ENCODE assay signal across 8 cellular contexts in the genomic region with DNA sequence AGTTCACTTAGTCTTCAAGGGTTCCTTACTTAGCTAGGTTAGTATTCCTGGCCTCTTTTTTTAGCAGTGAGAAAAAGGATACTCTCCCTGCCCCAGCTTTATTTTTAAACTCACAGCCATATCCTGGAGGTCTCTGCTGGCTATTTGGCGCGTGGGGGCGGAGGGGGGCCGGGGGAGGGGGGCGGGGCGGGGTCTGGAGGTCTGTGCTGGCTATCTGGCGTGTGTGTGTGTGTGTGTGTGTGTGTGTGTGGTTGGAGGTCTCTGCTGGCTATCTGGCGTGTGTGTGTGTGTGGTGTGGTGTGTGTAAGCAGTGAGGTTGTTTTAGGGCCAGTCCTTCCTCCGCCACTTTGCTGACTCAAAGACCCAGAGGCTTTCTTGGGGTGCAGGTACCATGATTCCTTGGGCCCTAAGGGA. TPM values are rescaled to one million over a fixed set of nuclear protein-coding genes. Genes with fewer than 3 reads are reported as not detected.
DNase-seq lines count a peak whose midpoint lies in the region; ATAC-seq and TF ChIP-seq lines count a peak whose summit lies in the region.

No MANE protein-coding gene starts in this region.

- WGBS in gastroesophageal sphincter (ENCODE audit: low coverage in 1 of 2), 2 donors, result 9% methylated on average over 3 of the region's 9 CpGs; no CpG with 5 or more reads in 1 of the 2 donors
- WGBS in prostate gland, result 8% methylated on average over 6 of the region's 9 CpGs

- peaks cover 32% of the 10 kb centered on the region for H3K27me3 Mint-ChIP-seq in T-helper 17 cell

- no peak for DNase-seq in T-helper 17 cell
- no peak for DNase-seq in prostate gland (ENCODE audit: low spot score)
- DNase-seq in NCI-H2196 (lab: John Stamatoyannopoulos, UW; ENCODE audit: unreplicated experiment), result no peak
- no peak for DNase-seq in NCI-H2107 treated with DMSO at 0.1 percent for 48 hours (lab: John Stamatoyannopoulos, UW; ENCODE audit: unreplicated experiment)
- no peak for DNase-seq in stimulated activated CD4-positive, alpha-beta T cell treated with anti-CD3 and anti-CD28 coated beads, Interleukin-15, amount 100 ng/mL, for 24 hours

- TF ChIP-seq EP300 in gastroesophageal sphincter (IDR thresholded peaks at IDR 0.05), result no peak

- H3K9me3 ChIP-seq in T-helper 17 cell (ENCODE audit: control insufficient read depth, low read length, poor library complexity, severe bottlenecking) (no peaks in the 10 kb centered on the region), gastroesophageal sphincter (no peaks in the 10 kb centered on the region), prostate gland (no peaks in the 10 kb centered on the region)

- no peak for TF ChIP-seq CTCF in gastroesophageal sphincter (IDR thresholded peaks at IDR 0.05)
- no peak for TF ChIP-seq CTCF in prostate gland (IDR thresholded peaks at IDR 0.05)

- H3K36me3 Mint-ChIP-seq in T-helper 17 cell (ENCODE audit: low read depth), result peaks cover 2% of the 10 kb centered on the region

- H3K4me3 ChIP-seq in gastroesophageal sphincter, result peak overlapping the region; percentile 29 to 52
- H3K4me3 ChIP-seq in prostate gland, result peak overlapping the region; percentile 10 to 24

- intact Hi-C loops in prostate gland (cut with DNase I), result no loop called here

- ATAC-seq in GM19035 (IDR thresholded peaks at IDR 0.05; ENCODE audit: unreplicated experiment), result peak; percentile 22
- ATAC-seq in T-helper 17 cell, result no peak
- ATAC-seq in gastroesophageal sphincter, result peak; percentile 3
- ATAC-seq in GM19467 (IDR thresholded peaks at IDR 0.05; ENCODE audit: unreplicated experiment), result no peak

- H3K36me3 ChIP-seq in gastroesophageal sphincter (no peaks in the 10 kb centered on the region), prostate gland (no peaks in the 10 kb centered on the region)

- H3K27ac ChIP-seq in gastroesophageal sphincter (peak overlapping the region in 3 of 4 donors; percentile 68 to 79 (median 69)), prostate gland (no peak overlapping the region)

- no peaks in the 10 kb centered on the region for H3K27me3 ChIP-seq in gastroesophageal sphincter
- no peaks in the 10 kb centered on the region for H3K27me3 ChIP-seq in prostate gland (replicated peaks; ENCODE audit: insufficient read depth)

- peak overlapping the region; percentile 15 for H3K4me3 Mint-ChIP-seq in T-helper 17 cell

- no peaks in the 10 kb centered on the region for H3K4me1 Mint-ChIP-seq in T-helper 17 cell

- no peak for TF ChIP-seq POLR2A in gastroesophageal sphincter (IDR thresholded peaks at IDR 0.05)
- no peak for TF ChIP-seq POLR2A in prostate gland (IDR thresholded peaks at IDR 0.05)

- H3K4me1 ChIP-seq in gastroesophageal sphincter, result peaks cover 0 to 18% (median 0%) of the 10 kb centered on the region in 3 donors
- no peaks in the 10 kb centered on the region for H3K4me1 ChIP-seq in prostate gland (replicated peaks)

- no peak overlapping the region for H3K27ac Mint-ChIP-seq in T-helper 17 cell

RNA-seq across cellular contexts. Expression of a gene that starts 0.6 kb away (rescaled TPM):
- total RNA-seq in T-helper 17 cell (1 to 10 TPM in 1 of 2 donors, not detected in 1; 3.8 TPM), gastroesophageal sphincter (1 to 10 TPM in 1 of 4 donors, under 1 TPM in 1, not detected in 2; 0.54 to 2.7 TPM), prostate gland (10 to 100 TPM in 1 of 2 donors, not detected in 1; 12.5 TPM)

Comparison
In these comparisons a context has a peak if more than half of its experiments do, and no peak if none do; other contexts are left out.
1. ATAC-seq: peak in GM19035 (single experiment) and gastroesophageal sphincter (single experiment); none in T-helper 17 cell (single experiment) and GM19467 (single experiment).
2. H3K27ac ChIP-seq: peak in gastroesophageal sphincter (3 of 4); none in prostate gland (0 of 2).